Comparison of ENCODE assay signal across 25 cellular contexts in genomic region chr7:7687800-7688199, GRCh38. TPM values are rescaled to one million over a fixed set of nuclear protein-coding genes. Genes with fewer than 3 reads are reported as not detected.
DNase-seq lines count a peak whose midpoint lies in the region; ATAC-seq and TF ChIP-seq lines count a peak whose summit lies in the region.
"Had no signal": no experiment of that assay in that cellular context is flagged by ENCODE, and none has a peak within 500 bp of the region (broad histone marks: within the 10 kb centered on the region; RNA-seq: fewer than 3 reads in every experiment).

No MANE protein-coding gene starts in this region.

- 8% methylated on average over 1 of the region's 1 CpG for WGBS in right cardiac atrium

- H3K27me3 Mint-ChIP-seq in activated T-cell treated with anti-CD3 and anti-CD28 coated beads, Interleukin-2, amount 50 U/mL, for 4 hours (ENCODE audit: low read depth), result no peaks in the 10 kb centered on the region
- H3K27me3 Mint-ChIP-seq: activated CD4-positive, alpha-beta memory T cell treated with anti-CD3 and anti-CD28 coated beads, Interleukin-2, amount 10 ng/mL, durations not matched to agents 7 days and 5 days; activated naive CD8-positive, alpha-beta T cell treated with anti-CD3 and anti-CD28 coated beads for 36 hours had no signal

- peaks cover 11% of the 10 kb centered on the region for H3K36me3 Mint-ChIP-seq in activated T-cell treated with anti-CD3 and anti-CD28 coated beads, Interleukin-2, amount 50 U/mL, for 4 hours (ENCODE audit: insufficient read depth)

- no peak overlapping the region for H3K27ac ChIP-seq in BLaER1
- H3K27ac ChIP-seq in ascending aorta, result peak overlapping the region; percentile 9 to 27
- peak overlapping the region; percentile 67 for H3K27ac ChIP-seq in right cardiac atrium (ENCODE audit: low read length)
- H3K27ac ChIP-seq in gastrocnemius medialis, result peak overlapping the region; percentile 77 to 88 (median 78)
- H3K27ac ChIP-seq: vagina had no signal

- H3K4me1 ChIP-seq in BLaER1 (peaks cover 10% of the 10 kb centered on the region), ascending aorta (peaks cover 0 to 7% of the 10 kb centered on the region in 2 donors), right cardiac atrium (ENCODE audit: control insufficient read depth, insufficient read depth, low read length) (peaks cover 11% of the 10 kb centered on the region), gastrocnemius medialis (peaks cover 13 to 36% of the 10 kb centered on the region in 2 donors)

- H4K20me1 ChIP-seq in BLaER1, result no peaks in the 10 kb centered on the region

- H3K4me3 Mint-ChIP-seq in activated T-cell treated with anti-CD3 and anti-CD28 coated beads, Interleukin-2, amount 50 U/mL, for 4 hours, result no peak overlapping the region
- H3K4me3 Mint-ChIP-seq: activated CD4-positive, alpha-beta memory T cell treated with anti-CD3 and anti-CD28 coated beads, Interleukin-2, amount 10 ng/mL, durations not matched to agents 7 days and 5 days; activated naive CD8-positive, alpha-beta T cell treated with anti-CD3 and anti-CD28 coated beads for 36 hours had no signal

- H3K9me3 Mint-ChIP-seq in activated T-cell treated with anti-CD3 and anti-CD28 coated beads, Interleukin-2, amount 50 U/mL, for 4 hours, result no peaks in the 10 kb centered on the region
- H3K9me3 Mint-ChIP-seq: activated CD4-positive, alpha-beta memory T cell treated with anti-CD3 and anti-CD28 coated beads, Interleukin-2, amount 10 ng/mL, durations not matched to agents 7 days and 5 days; activated naive CD8-positive, alpha-beta T cell treated with anti-CD3 and anti-CD28 coated beads for 36 hours had no signal

- peaks cover 23% of the 10 kb centered on the region for H3K4me1 Mint-ChIP-seq in activated T-cell treated with anti-CD3 and anti-CD28 coated beads, Interleukin-2, amount 50 U/mL, for 4 hours (ENCODE audit: low read depth)

- H3K36me3 ChIP-seq in BLaER1, result no peaks in the 10 kb centered on the region; the same call in 1 of the 2 replicates
- no peaks in the 10 kb centered on the region for H3K36me3 ChIP-seq in ascending aorta
- no peaks in the 10 kb centered on the region for H3K36me3 ChIP-seq in gastrocnemius medialis
- H3K36me3 ChIP-seq: vagina had no signal

- H3K4me3 ChIP-seq in BLaER1 (no peak overlapping the region), ascending aorta (peak overlapping the region in 1 of 2 donors; percentile 33), right cardiac atrium (ENCODE audit: low read length) (no peak overlapping the region), gastrocnemius medialis (peak overlapping the region in 1 of 4 donors; percentile 42)
- H3K4me3 ChIP-seq: vagina had no signal

- ATAC-seq in right cardiac atrium, result peak; percentile 65 to 70
- ATAC-seq in gastrocnemius medialis, result no peak
- no peak for ATAC-seq in activated T-cell treated with anti-CD3 and anti-CD28 coated beads, Interleukin-2, amount 50 U/mL, for 4 hours
- ATAC-seq in HG03378 (IDR thresholded peaks at IDR 0.05; ENCODE audit: unreplicated experiment), result no peak
- ATAC-seq: activated CD4-positive, CD25-positive, alpha-beta regulatory T cell treated with anti-CD3 and anti-CD28 coated beads, Interleukin-2, amount 50 U/mL, for 24 hours; esophagus mucosa had no signal

- no peak overlapping the region for H3K9ac ChIP-seq in BLaER1

- in situ Hi-C loops in gastrocnemius medialis (cut with MboI; ENCODE audit: low sequenced_read_pairs in 4 of 4), result loop anchor here in 3 of 4 donors (10.0 to 25.0 kb wide), 3 partner anchors 67 to 527 kb away; partner anchors contain the start of gene GLCCI1 (in 1 of the 3)

- TF ChIP-seq CTCF in ascending aorta (IDR thresholded peaks at IDR 0.05) (no peak), gastrocnemius medialis (IDR thresholded peaks at IDR 0.05 in 4 of 5, conservative IDR thresholded peaks at IDR 0.05 in 1 of 5) (no peak)

- TF ChIP-seq POLR2A in gastrocnemius medialis (IDR thresholded peaks at IDR 0.05), result no peak

- H3K27me3 ChIP-seq in BLaER1 (no peaks in the 10 kb centered on the region), ascending aorta (no peaks in the 10 kb centered on the region), right cardiac atrium (ENCODE audit: control insufficient read depth, insufficient read depth) (no peaks in the 10 kb centered on the region), gastrocnemius medialis (no peaks in the 10 kb centered on the region)
- H3K27me3 ChIP-seq: vagina had no signal

- DNase-seq in ascending aorta (ENCODE audit: low spot score in 2 of 2), result no peak
- DNase-seq in right cardiac atrium, result no peak
- DNase-seq in gastrocnemius medialis, result no peak
- DNase-seq in ecto neural progenitor cell (ENCODE audit: low spot score), result no peak
- DNase-seq in activated T-cell treated with anti-CD3 and anti-CD28 coated beads, Interleukin-2, amount 50 U/mL, for 4 hours, result no peak
- DNase-seq in mucosa of gallbladder (ENCODE audit: low spot score), result no peak
- DNase-seq: activated CD4-positive, alpha-beta memory T cell treated with anti-CD3 and anti-CD28 coated beads, Interleukin-2, amount 10 ng/mL, durations not matched to agents 7 days and 5 days; activated naive CD8-positive, alpha-beta T cell treated with anti-CD3 and anti-CD28 coated beads for 36 hours; Calu3; cerebellar nuclear complex; effector memory CD4-positive, alpha-beta T cell; foreskin melanocyte; hypothalamus; Karpas-422; MV-4-11; NCI-H187 treated with DMSO at 0.1 percent for 48 hours; OCI-M1; SHP77; small intestine; stimulated activated CD4-positive, alpha-beta T cell treated with anti-CD3 and anti-CD28 coated beads, Interleukin-2, amount 100 ng/mL, for 24 hours had no signal

- intact Hi-C loops in ascending aorta (cut with DNase I) (loop anchor here (10.0 kb wide), 1 partner anchor 377 kb away; no protein-coding TSS in a partner anchor), right cardiac atrium (cut with DNase I) (loop anchor here in 1 of 4 donors (10.0 kb wide), 1 partner anchor 527 kb away; no protein-coding TSS in a partner anchor), gastrocnemius medialis (cut with DNase I; ENCODE audit: low total_unique reads) (loop anchor here (2.0 to 5.0 kb wide), 2 partner anchors 31 to 45 kb away; partner anchors contain the start of genes RPA3 and UMAD1)

- H3K4me2 ChIP-seq in BLaER1, result peak overlapping the region; percentile 8; the same call in 1 of the 2 replicates

- no peaks in the 10 kb centered on the region for H3K9me3 ChIP-seq in BLaER1
- no peaks in the 10 kb centered on the region for H3K9me3 ChIP-seq in ascending aorta
- no peaks in the 10 kb centered on the region for H3K9me3 ChIP-seq in right cardiac atrium (ENCODE audit: control insufficient read depth, low read length)
- H3K9me3 ChIP-seq in gastrocnemius medialis, result no peaks in the 10 kb centered on the region
- H3K9me3 ChIP-seq: vagina had no signal

RNA-seq across cellular contexts. Expression of gene RPA3, which starts 30.6 kb away (rescaled TPM):
- total RNA-seq in ascending aorta (0.96 TPM), right cardiac atrium (10 to 100 TPM; 17.6 to 27.4 (median 21.0) TPM), gastrocnemius medialis (10 to 100 TPM in 3 of 4 donors, 1 to 10 TPM in 1; 4.7 to 14.3 (median 12.5) TPM), mucosa of gallbladder (18.3 TPM)
- polyA plus RNA-seq in right cardiac atrium, result 25.0 TPM
- 10 to 100 TPM; 76.9 to 82.6 (median 79.2) TPM for total RNA-seq in activated T-cell treated with anti-CD3 and anti-CD28 coated beads, Interleukin-2, amount 50 U/mL, for 4 hours

RNA-seq across cellular contexts. Expression of gene UMAD1, which starts 47.2 kb away (rescaled TPM):
- total RNA-seq in ascending aorta (17.7 TPM), right cardiac atrium (10 to 100 TPM; 12.1 to 14.6 (median 13.6) TPM), gastrocnemius medialis (10 to 100 TPM; 10.2 to 16.0 (median 11.1) TPM), mucosa of gallbladder (20.3 TPM)
- polyA plus RNA-seq in right cardiac atrium, result 8.0 TPM
- 10 to 100 TPM; 12.5 to 16.9 (median 13.9) TPM for total RNA-seq in activated T-cell treated with anti-CD3 and anti-CD28 coated beads, Interleukin-2, amount 50 U/mL, for 4 hours

Comparison
In these comparisons a context has a peak if more than half of its experiments do, and no peak if none do; other contexts are left out.
1. ATAC-seq: peak in right cardiac atrium (2 of 2); none in gastrocnemius medialis (0 of 2), activated T-cell treated with anti-CD3 and anti-CD28 coated beads, Interleukin-2, amount 50 U/mL, for 4 hours (0 of 2) and HG03378 (single experiment).